8 cellular contexts compared by ENCODE assay signal in genomic region chr9:127862075-127863011, GRCh38. TPM values are rescaled to one million over a fixed set of nuclear protein-coding genes. Genes with fewer than 3 reads are reported as not detected.
DNase-seq lines count a peak whose midpoint lies in the region; ATAC-seq and TF ChIP-seq lines count a peak whose summit lies in the region.

No MANE protein-coding gene starts in this region.

- H2AFZ ChIP-seq in osteoblast (ENCODE audit: low read length) = peak overlapping the region; percentile 20

- H3K36me3 ChIP-seq in osteoblast (ENCODE audit: insufficient read depth, low read length) = peaks cover under 1% of the 10 kb centered on the region

- no peaks in the 10 kb centered on the region for H3K9me3 ChIP-seq in osteoblast (ENCODE audit: low read depth, low read length)

- H4K20me1 ChIP-seq in osteoblast (ENCODE audit: insufficient read depth, low read length) = no peaks in the 10 kb centered on the region

- H3K4me2 ChIP-seq in osteoblast (ENCODE audit: insufficient read depth, low read length) = no peak overlapping the region

- H3K36me3 Mint-ChIP-seq in effector memory CD8-positive, alpha-beta T cell (ENCODE audit: insufficient read depth) = peaks cover 3% of the 10 kb centered on the region

- H3K27me3 ChIP-seq in osteoblast (ENCODE audit: insufficient read depth, low read length) = no peaks in the 10 kb centered on the region

- DNase-seq in GDM1 (lab: John Stamatoyannopoulos, UW) = peak; percentile 96
- peak; percentile 96 for DNase-seq in UCSD-AML1 (lab: John Stamatoyannopoulos, UW; ENCODE audit: unreplicated experiment)
- peak; percentile 58 to 69 (median 60) for DNase-seq in effector memory CD8-positive, alpha-beta T cell
- DNase-seq in osteoblast (ENCODE audit: insufficient read length, low spot score, missing footprints) = peak; percentile 80
- no peak for DNase-seq in COLO668 (lab: John Stamatoyannopoulos, UW; ENCODE audit: unreplicated experiment)
- DNase-seq in AG08396 (ENCODE audit: low spot score) = no peak

- H3K27me3 Mint-ChIP-seq in effector memory CD8-positive, alpha-beta T cell = no peaks in the 10 kb centered on the region

- peak overlapping the region; percentile 47 to 61 for H3K4me3 Mint-ChIP-seq in effector memory CD8-positive, alpha-beta T cell

- peak overlapping the region; percentile 91 to 94 for H3K27ac Mint-ChIP-seq in effector memory CD8-positive, alpha-beta T cell

- no peaks in the 10 kb centered on the region for H3K9me3 Mint-ChIP-seq in effector memory CD8-positive, alpha-beta T cell

- H3K79me2 ChIP-seq in osteoblast (ENCODE audit: insufficient read depth, low read length) = no peaks in the 10 kb centered on the region

- peaks cover 14% of the 10 kb centered on the region for H3K4me1 ChIP-seq in osteoblast (ENCODE audit: insufficient read depth, low read length)

- TF ChIP-seq CTCF in osteoblast (IDR thresholded peaks at IDR 0.05; ENCODE audit: extremely low read depth, low read depth, low read length) = no peak

- ATAC-seq in effector memory CD8-positive, alpha-beta T cell (replicated peaks) = peak; percentile 73
- no peak for ATAC-seq in SK-N-SH treated with all-trans-retinoic acid at 6 μM for 48 hours
- no peak for ATAC-seq in HG03135 (IDR thresholded peaks at IDR 0.05; ENCODE audit: unreplicated experiment)

- H3K4me3 ChIP-seq in osteoblast (ENCODE audit: insufficient read depth, low read length) = no peak overlapping the region

- peaks cover 35 to 40% of the 10 kb centered on the region in 2 donors for H3K4me1 Mint-ChIP-seq in effector memory CD8-positive, alpha-beta T cell (ENCODE audit: low read depth in 2 of 2)

- no peak overlapping the region for H3K27ac ChIP-seq in osteoblast (ENCODE audit: low read depth, low read length)

TF ChIP-seq in SK-N-SH treated with all-trans-retinoic acid at 6 μM for 48 hours, 23 proteins besides CTCF, POLR2A, EP300 and RAD21:
- no peak for TF ChIP-seq TOX (CRISPR knock-in tag; IDR thresholded peaks at IDR 0.05; ENCODE audit: borderline replicate concordance)
- no peak for TF ChIP-seq CSDC2 (CRISPR knock-in tag; IDR thresholded peaks at IDR 0.05)
- no peak for TF ChIP-seq TCF4 (CRISPR knock-in tag; IDR thresholded peaks at IDR 0.05; ENCODE audit: borderline replicate concordance)
- no peak for TF ChIP-seq ARNTL (CRISPR knock-in tag; IDR thresholded peaks at IDR 0.05; ENCODE audit: borderline replicate concordance, low read depth)
- TF ChIP-seq CSRNP3 (CRISPR knock-in tag; IDR thresholded peaks at IDR 0.05) = no peak
- TF ChIP-seq CREB5 (CRISPR knock-in tag; IDR thresholded peaks at IDR 0.05; ENCODE audit: low read depth) = no peak
- TF ChIP-seq PATZ1 (CRISPR knock-in tag; IDR thresholded peaks at IDR 0.05; ENCODE audit: borderline replicate concordance) = no peak
- no peak for TF ChIP-seq SNAI2 (CRISPR knock-in tag; IDR thresholded peaks at IDR 0.05)
- TF ChIP-seq ISL1 (CRISPR knock-in tag; IDR thresholded peaks at IDR 0.05) = no peak
- TF ChIP-seq TSHZ2 (CRISPR knock-in tag; IDR thresholded peaks at IDR 0.05) = no peak
- no peak for TF ChIP-seq ESRRG (CRISPR knock-in tag; IDR thresholded peaks at IDR 0.05)
TF ChIP-seq in SK-N-SH treated with all-trans-retinoic acid at 6 μM for 48 hours: peak in this region for 0.

RNA-seq across cellular contexts. Expression of gene ENG, which starts 7.9 kb away (rescaled TPM):
- total RNA-seq in osteoblast = 60.8 and 87.5 TPM in 2 replicates

RNA-seq across cellular contexts. Expression of gene AK1, which starts 15.1 kb away (rescaled TPM):
- 100 and 106 TPM in 2 replicates for total RNA-seq in osteoblast

RNA-seq across cellular contexts. Expression of gene ST6GALNAC6, which starts 37.1 kb away (rescaled TPM):
- 52.7 and 53.2 TPM in 2 replicates for total RNA-seq in osteoblast

RNA-seq across cellular contexts. Expression of gene ST6GALNAC4, which starts 54.5 kb away (rescaled TPM):
- 29.5 and 33.7 TPM in 2 replicates for total RNA-seq in osteoblast

RNA-seq across cellular contexts. Expression of gene FPGS, which starts 59.7 kb away (rescaled TPM):
- 87.5 and 98.1 TPM in 2 replicates for total RNA-seq in osteoblast

Comparison
In these comparisons a context has a peak if more than half of its experiments do, and no peak if none do; other contexts are left out.
1. DNase-seq: peak in GDM1 (single experiment), UCSD-AML1 (single experiment), effector memory CD8-positive, alpha-beta T cell (3 of 3) and osteoblast (single experiment); none in COLO668 (single experiment) and AG08396 (single experiment).